In the genomic region with DNA sequence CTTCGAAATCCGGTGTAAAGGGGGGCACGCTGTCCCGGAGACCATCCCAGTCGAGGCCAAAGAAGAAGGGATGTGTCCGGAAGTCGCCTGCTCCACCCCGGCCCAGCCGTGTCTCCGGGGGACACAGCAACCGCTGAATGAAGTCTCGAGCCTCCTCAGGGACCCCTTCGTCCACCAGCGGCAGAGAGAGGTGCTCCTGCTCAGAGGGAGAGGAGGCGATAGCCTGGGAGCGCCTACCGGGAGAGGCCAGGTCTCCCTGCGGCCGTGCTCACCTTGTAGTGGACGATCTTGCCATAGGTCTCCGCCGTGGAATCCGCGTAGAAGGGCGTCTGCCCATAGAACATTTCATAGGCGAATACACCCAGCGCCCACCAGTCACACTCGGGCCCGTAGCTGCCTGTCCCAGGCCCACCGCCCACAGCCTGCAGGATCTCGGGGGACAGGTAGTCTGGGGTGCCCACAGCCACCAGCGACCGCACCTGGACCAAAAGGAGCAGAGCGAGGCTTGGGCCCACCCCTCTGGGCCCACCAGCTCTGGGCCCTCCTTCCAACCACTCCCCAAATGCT, we compare ENCODE assay signal across 23 cellular contexts. TPM values are rescaled to one million over a fixed set of nuclear protein-coding genes. Genes with fewer than 3 reads are reported as not detected.
"Had no signal": no experiment of that assay in that cellular context is flagged by ENCODE, and none has a peak within 500 bp of the region (broad histone marks: within the 10 kb centered on the region; RNA-seq: fewer than 3 reads in every experiment).

No MANE protein-coding gene starts in this region.

- DNase-seq: activated CD4-positive, alpha-beta T cell treated with anti-CD3 and anti-CD28 coated beads for 4 hours; activated CD4-positive, alpha-beta T cell treated with anti-CD3 and anti-CD28 coated beads, Interleukin-2, amount 50 U/mL, for 4 hours; activated CD8-positive, alpha-beta memory T cell treated with anti-CD3 and anti-CD28 coated beads, Interleukin-2, amount 50 U/mL, for 48 hours; activated CD8-positive, alpha-beta T cell treated with anti-CD3 and anti-CD28 coated beads, Interleukin-2, amount 10 ng/mL, durations not matched to agents 7 days and 5 days; activated naive CD4-positive, alpha-beta T cell treated with anti-CD3 and anti-CD28 coated beads, Interleukin-2, amount 50 U/mL, for 16 hours; activated naive CD8-positive, alpha-beta T cell treated with anti-CD3 and anti-CD28 coated beads, Interleukin-2, amount 10 ng/mL, durations not matched to agents 7 days and 5 days; activated T-cell treated with anti-CD3 and anti-CD28 coated beads, Interleukin-2, amount 50 U/mL, for 1 hour; anterior cingulate cortex; caudate nucleus; MV-4-11; NCI-H1092 treated with DMSO at 0.1 percent for 48 hours; NCI-H1417 treated with DMSO at 0.1 percent for 48 hours; NCI-H1694; NCI-H2029; NCI-H2107; NCI-H510A treated with DMSO at 0.1 percent for 48 hours; NCI-H69; SHP77 treated with DMSO at 0.1 percent for 48 hours had no signal

- H3K36me3 Mint-ChIP-seq: activated naive CD8-positive, alpha-beta T cell treated with anti-CD3 and anti-CD28 coated beads, Interleukin-2, amount 10 ng/mL, durations not matched to agents 7 days and 5 days had no signal

- H3K27ac ChIP-seq: adrenal gland had no signal

- H3K27ac Mint-ChIP-seq: activated CD8-positive, alpha-beta T cell treated with anti-CD3 and anti-CD28 coated beads, Interleukin-2, amount 10 ng/mL, durations not matched to agents 7 days and 5 days; activated naive CD8-positive, alpha-beta T cell treated with anti-CD3 and anti-CD28 coated beads, Interleukin-2, amount 10 ng/mL, durations not matched to agents 7 days and 5 days; T-helper 1 cell treated with Interleukin-12 subunit alpha and Interleukin-12 subunit beta and Interleukin-4 antibody, amounts not matched to agents 30 μg/mL and 1 μg/mL, for 36 hours had no signal

- H3K9me3 Mint-ChIP-seq: activated naive CD8-positive, alpha-beta T cell treated with anti-CD3 and anti-CD28 coated beads, Interleukin-2, amount 10 ng/mL, durations not matched to agents 7 days and 5 days; T-helper 1 cell treated with Interleukin-12 subunit alpha and Interleukin-12 subunit beta and Interleukin-4 antibody, amounts not matched to agents 30 μg/mL and 1 μg/mL, for 36 hours had no signal

- H3K4me3 ChIP-seq: adrenal gland had no signal

- H3K27me3 ChIP-seq: adrenal gland had no signal

- H3K4me3 Mint-ChIP-seq: activated CD8-positive, alpha-beta T cell treated with anti-CD3 and anti-CD28 coated beads, Interleukin-2, amount 10 ng/mL, durations not matched to agents 7 days and 5 days; activated naive CD8-positive, alpha-beta T cell treated with anti-CD3 and anti-CD28 coated beads, Interleukin-2, amount 10 ng/mL, durations not matched to agents 7 days and 5 days; T-helper 1 cell treated with Interleukin-12 subunit alpha and Interleukin-12 subunit beta and Interleukin-4 antibody, amounts not matched to agents 30 μg/mL and 1 μg/mL, for 36 hours had no signal

- H3K9me3 ChIP-seq: adrenal gland had no signal

RNA-seq across cellular contexts. Expression of a gene that starts 37.6 kb away (rescaled TPM):
- total RNA-seq: cerebellum, SK-MEL-5 had no signal

RNA-seq across cellular contexts. Expression of a gene that starts 44.2 kb away (rescaled TPM):
- total RNA-seq: activated CD8-positive, alpha-beta T cell treated with anti-CD3 and anti-CD28 coated beads, Interleukin-2, amount 10 ng/mL, durations not matched to agents 7 days and 5 days; activated naive CD8-positive, alpha-beta T cell treated with anti-CD3 and anti-CD28 coated beads, Interleukin-2, amount 10 ng/mL, durations not matched to agents 7 days and 5 days; adrenal gland; cerebellum; MCF 10A had no signal
